ENCODE assay signal across 8 cellular contexts in genomic region chr1:34859442-34860200, GRCh38. TPM values are rescaled to one million over a fixed set of nuclear protein-coding genes. Genes with fewer than 3 reads are reported as not detected.
DNase-seq lines count a peak whose midpoint lies in the region; ATAC-seq lines count a peak whose summit lies in the region.

SMIM12 (minus strand) TSS chr1:34859749; CDS start chr1:34855977, 3,772 bp downstream.

- peak within 1 kb of the TSS; percentile 78 for H3K27ac ChIP-seq in effector memory CD4-positive, alpha-beta T cell (ENCODE audit: insufficient read depth, low read length, poor library complexity, severe bottlenecking)

- H3K27me3 ChIP-seq in effector memory CD4-positive, alpha-beta T cell (replicated peaks; ENCODE audit: control insufficient read depth, insufficient read depth, low read length, poor library complexity, severe bottlenecking): no peaks in the 10 kb centered on the region

- peak within 1 kb of the TSS; percentile 91 for H3K4me3 ChIP-seq in effector memory CD4-positive, alpha-beta T cell (ENCODE audit: insufficient read depth, low read depth, low read length, poor library complexity, severe bottlenecking)

- DNase-seq in CMK (ENCODE audit: low read depth): peak; percentile 93
- DNase-seq in HS-5 (ENCODE audit: low read depth): peak; percentile 71
- DNase-seq in NOMO-1 (lab: John Stamatoyannopoulos, UW; ENCODE audit: unreplicated experiment in 2 of 2): peak; percentile 91 to 95
- DNase-seq in effector memory CD4-positive, alpha-beta T cell: peak; percentile 77 to 86 (median 81)
- DNase-seq in medulla oblongata (ENCODE audit: extremely low spot score): peak; percentile 96
- peak; percentile 89 for DNase-seq in stimulated activated CD8-positive, alpha-beta memory T cell treated with anti-CD3 and anti-CD28 coated beads, Interleukin-12 subunit alpha, Interleukin-12 subunit beta, amount 100 ng/mL, for 1 hour (ENCODE audit: low read depth)

- POLR2A ChIA-PET in activated CD8-positive, alpha-beta memory T cell treated with anti-CD3 and anti-CD28 coated beads for 36 hours (lab: Charles Lee): interaction anchor here (0.6 to 1.6 kb wide), 8 partner anchors 11 to 325 kb away, joined by 3 to 7 read pairs (median 3); partner anchors contain the start of gene TMEM35B

- H3K4me1 ChIP-seq in effector memory CD4-positive, alpha-beta T cell (ENCODE audit: control insufficient read depth, insufficient read depth, low read length, poor library complexity, severe bottlenecking): peaks cover 26% of the 10 kb centered on the region

- H3K36me3 ChIP-seq in effector memory CD4-positive, alpha-beta T cell (ENCODE audit: control insufficient read depth, insufficient read depth, low read length): peaks cover 13% of the 10 kb centered on the region

- no peaks in the 10 kb centered on the region for H3K9me3 ChIP-seq in effector memory CD4-positive, alpha-beta T cell (ENCODE audit: control insufficient read depth, low read length)

- ATAC-seq in GM19467 (IDR thresholded peaks at IDR 0.05; ENCODE audit: unreplicated experiment): peak; percentile 96

- CTCF ChIA-PET in activated CD8-positive, alpha-beta memory T cell treated with anti-CD3 and anti-CD28 coated beads for 36 hours (lab: Charles Lee): interaction anchor here (1.5 to 2.3 kb wide), 2 partner anchors 9 to 73 kb away, joined by 8 to 13 read pairs; no protein-coding TSS in a partner anchor

RNA-seq across cellular contexts. Expression of gene SMIM12, which starts in this region (rescaled TPM):
- total RNA-seq in activated CD8-positive, alpha-beta memory T cell treated with anti-CD3 and anti-CD28 coated beads for 36 hours: 10 to 100 TPM; 73.8 to 75.2 TPM

Comparison
In these comparisons a context has a peak if more than half of its experiments do, and no peak if none do; other contexts are left out.
1. Peak in every context shown above with its lines: DNase-seq, ATAC-seq, H3K4me3 ChIP-seq and H3K27ac ChIP-seq.